Comparison of ENCODE assay signal across 9 cellular contexts in the genomic region with DNA sequence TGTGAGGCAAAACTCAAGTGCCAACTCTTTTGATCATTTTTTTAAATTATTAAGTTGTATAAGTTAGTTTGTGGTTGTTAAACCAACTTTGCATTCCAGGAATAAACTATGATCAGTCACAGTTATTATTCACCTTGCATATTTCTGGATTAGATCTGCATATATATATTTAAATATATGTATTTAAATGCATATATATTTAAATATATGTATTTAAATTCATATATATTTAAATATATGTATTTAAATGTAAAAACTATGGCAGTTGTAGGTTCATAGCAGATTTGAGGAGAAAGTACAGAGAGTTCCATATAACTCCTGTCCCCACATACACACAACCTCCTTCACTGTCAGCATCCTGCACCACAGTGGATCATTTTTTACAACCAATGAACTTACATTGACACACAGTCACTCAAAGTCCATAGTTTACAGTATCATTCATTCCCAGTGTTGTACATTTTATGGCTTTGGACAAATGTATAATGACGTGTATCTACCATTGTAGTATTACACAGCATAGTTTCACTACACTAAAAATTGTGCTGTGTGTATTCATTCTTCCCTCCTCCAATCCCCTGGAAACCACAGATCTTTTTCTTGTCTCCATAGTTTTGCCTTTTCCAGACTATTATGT.
"Had no signal": no experiment of that assay in that cellular context is flagged by ENCODE, and none has a peak within 500 bp of the region (broad histone marks: within the 10 kb centered on the region; RNA-seq: fewer than 3 reads in every experiment).

No MANE protein-coding gene starts in this region.

- DNase-seq: H7, HFFc6, KBM-7 had no signal

- H3K9me3 ChIP-seq: HAP-1 had no signal

- FAIRE-seq: H1, HepG2 had no signal

- H3K4me1 ChIP-seq: HAP-1 had no signal

- H3K27ac ChIP-seq: HL-60 had no signal

- H3K4me3 ChIP-seq: GM23338, HAP-1 had no signal

- ATAC-seq: GM23338, HCT116, HepG2 had no signal
